Comparison of ENCODE assay signal across 16 cellular contexts in genomic region chr6:111823012-111823411, GRCh38. TPM values are rescaled to one million over a fixed set of nuclear protein-coding genes. Genes with fewer than 3 reads are reported as not detected.
DNase-seq lines count a peak whose midpoint lies in the region; ATAC-seq and TF ChIP-seq lines count a peak whose summit lies in the region.
"Had no signal": no experiment of that assay in that cellular context is flagged by ENCODE, and none has a peak within 500 bp of the region (broad histone marks: within the 10 kb centered on the region; RNA-seq: fewer than 3 reads in every experiment).

No MANE protein-coding gene starts in this region.

- H3K36me3 Mint-ChIP-seq in activated CD4-positive, alpha-beta T cell treated with anti-CD3 and anti-CD28 coated beads for 36 hours (ENCODE audit: low read depth): peaks cover 56% of the 10 kb centered on the region
- H3K36me3 Mint-ChIP-seq in T-helper 17 cell (ENCODE audit: low read depth): peaks cover 3% of the 10 kb centered on the region
- peaks cover 45% of the 10 kb centered on the region for H3K36me3 Mint-ChIP-seq in stimulated activated effector memory CD8-positive, alpha-beta T cell treated with anti-CD3 and anti-CD28 coated beads, Interleukin-12 subunit alpha, Interleukin-12 subunit beta, amount 100 ng/mL, for 72 hours

- DNase-seq in activated CD4-positive, alpha-beta T cell treated with anti-CD3 and anti-CD28 coated beads for 36 hours: no peak
- DNase-seq in activated CD4-positive, alpha-beta T cell treated with anti-CD3 and anti-CD28 coated beads, Interleukin-2, amount 50 U/mL, for 48 hours: no peak
- DNase-seq in T-helper 17 cell: no peak
- peak in 1 of 2 donors; percentile 45 for DNase-seq in stimulated activated effector memory CD8-positive, alpha-beta T cell treated with anti-CD3 and anti-CD28 coated beads, Interleukin-12 subunit alpha, Interleukin-12 subunit beta, amount 100 ng/mL, for 72 hours (ENCODE audit: low spot score in 2 of 2)
- DNase-seq in psoas muscle: no peak
- DNase-seq: adrenal gland; DMS79; Karpas-422; NCI-H2171; Peyer's patch; stimulated activated CD4-positive, alpha-beta T cell treated with anti-CD3 and anti-CD28 coated beads, Interleukin-15, amount 100 ng/mL, for 24 hours had no signal

- peaks cover 0 to 42% (median 14%) of the 10 kb centered on the region in 3 donors for H3K4me1 ChIP-seq in gastroesophageal sphincter
- no peaks in the 10 kb centered on the region for H3K4me1 ChIP-seq in psoas muscle
- H3K4me1 ChIP-seq: A549 had no signal

- peaks cover 89% of the 10 kb centered on the region for H3K4me1 Mint-ChIP-seq in activated CD4-positive, alpha-beta T cell treated with anti-CD3 and anti-CD28 coated beads for 36 hours
- H3K4me1 Mint-ChIP-seq in T-helper 17 cell: peaks cover 63% of the 10 kb centered on the region
- peaks cover 80% of the 10 kb centered on the region for H3K4me1 Mint-ChIP-seq in stimulated activated effector memory CD8-positive, alpha-beta T cell treated with anti-CD3 and anti-CD28 coated beads, Interleukin-12 subunit alpha, Interleukin-12 subunit beta, amount 100 ng/mL, for 72 hours

- TF ChIP-seq POLR2A in gastroesophageal sphincter (IDR thresholded peaks at IDR 0.05): no peak

- H3K36me3 ChIP-seq in gastroesophageal sphincter: no peaks in the 10 kb centered on the region
- no peaks in the 10 kb centered on the region for H3K36me3 ChIP-seq in psoas muscle (ENCODE audit: insufficient read depth in 1 of 2, low read depth in 1 of 2)
- H3K36me3 ChIP-seq: adrenal gland, Peyer's patch had no signal

- CTCF ChIA-PET in activated CD4-positive, alpha-beta T cell treated with anti-CD3 and anti-CD28 coated beads for 36 hours (lab: Charles Lee): interaction anchor here (0.7 to 5.2 kb wide), 15 partner anchors 8 to 213 kb away, joined by 3 to 44 read pairs (median 5); no protein-coding TSS in a partner anchor

- intact Hi-C loops in activated CD4-positive, alpha-beta T cell treated with anti-CD3 and anti-CD28 coated beads for 36 hours (cut with DNase I, micrococcal nuclease): loop anchor here in 1 of 2 experiments (1.0 kb wide), 1 partner anchor 10 kb away; no protein-coding TSS in a partner anchor
- intact Hi-C loops in psoas muscle (cut with DNase I): no loop called here

- no peak for TF ChIP-seq CTCF in gastroesophageal sphincter (IDR thresholded peaks at IDR 0.05)
- TF ChIP-seq CTCF in psoas muscle (IDR thresholded peaks at IDR 0.05): no peak

- H3K4me3 ChIP-seq in gastroesophageal sphincter (no peak overlapping the region), psoas muscle (no peak overlapping the region)
- H3K4me3 ChIP-seq: A549, adrenal gland, Peyer's patch had no signal

- TF ChIP-seq EP300 in gastroesophageal sphincter (IDR thresholded peaks at IDR 0.05): no peak

- H3K27ac Mint-ChIP-seq in activated CD4-positive, alpha-beta T cell treated with anti-CD3 and anti-CD28 coated beads for 36 hours: peak overlapping the region; percentile 97
- peak overlapping the region; percentile 97 for H3K27ac Mint-ChIP-seq in T-helper 17 cell
- H3K27ac Mint-ChIP-seq in stimulated activated effector memory CD8-positive, alpha-beta T cell treated with anti-CD3 and anti-CD28 coated beads, Interleukin-12 subunit alpha, Interleukin-12 subunit beta, amount 100 ng/mL, for 72 hours: peak overlapping the region; percentile 72

- no peak for ATAC-seq in activated CD4-positive, alpha-beta T cell treated with anti-CD3 and anti-CD28 coated beads for 36 hours
- no peak for ATAC-seq in T-helper 17 cell
- ATAC-seq in gastroesophageal sphincter: no peak
- no peak for ATAC-seq in stimulated activated effector memory CD8-positive, alpha-beta T cell treated with anti-CD3 and anti-CD28 coated beads, Interleukin-12 subunit alpha, Interleukin-12 subunit beta, amount 100 ng/mL, for 72 hours
- no peak for ATAC-seq in HG03432 (IDR thresholded peaks at IDR 0.05; ENCODE audit: unreplicated experiment)
- ATAC-seq in HG03378 (IDR thresholded peaks at IDR 0.05; ENCODE audit: unreplicated experiment): no peak
- ATAC-seq in psoas muscle: no peak
- ATAC-seq: A549 had no signal

- H3K27me3 ChIP-seq in gastroesophageal sphincter (no peaks in the 10 kb centered on the region), psoas muscle (ENCODE audit: insufficient read depth in 3 of 3, low read length in 2 of 3) (no peaks in the 10 kb centered on the region)
- H3K27me3 ChIP-seq: adrenal gland, Peyer's patch had no signal

- WGBS in gastroesophageal sphincter (ENCODE audit: low coverage in 1 of 2), 2 donors: 88 to 90% methylated on average over 4 to 6 of the region's 6 CpGs
- 84 to 89% (median 89%) methylated on average over 6 of the region's 6 CpGs for WGBS in psoas muscle, 3 donors

- H3K27me3 Mint-ChIP-seq in activated CD4-positive, alpha-beta T cell treated with anti-CD3 and anti-CD28 coated beads for 36 hours: no peaks in the 10 kb centered on the region
- no peaks in the 10 kb centered on the region for H3K27me3 Mint-ChIP-seq in T-helper 17 cell

- peaks cover 3% of the 10 kb centered on the region for H3K9me3 Mint-ChIP-seq in activated CD4-positive, alpha-beta T cell treated with anti-CD3 and anti-CD28 coated beads for 36 hours (ENCODE audit: low read depth)
- no peaks in the 10 kb centered on the region for H3K9me3 Mint-ChIP-seq in stimulated activated effector memory CD8-positive, alpha-beta T cell treated with anti-CD3 and anti-CD28 coated beads, Interleukin-12 subunit alpha, Interleukin-12 subunit beta, amount 100 ng/mL, for 72 hours

- H3K9me3 ChIP-seq in T-helper 17 cell (ENCODE audit: control insufficient read depth, low read length, poor library complexity, severe bottlenecking) (no peaks in the 10 kb centered on the region), gastroesophageal sphincter (no peaks in the 10 kb centered on the region), psoas muscle (no peaks in the 10 kb centered on the region)
- H3K9me3 ChIP-seq: A549, adrenal gland, Peyer's patch had no signal

- peak overlapping the region; percentile 7 for H3K4me3 Mint-ChIP-seq in activated CD4-positive, alpha-beta T cell treated with anti-CD3 and anti-CD28 coated beads for 36 hours
- H3K4me3 Mint-ChIP-seq in T-helper 17 cell: peak overlapping the region; percentile 85
- peak overlapping the region; percentile 19 for H3K4me3 Mint-ChIP-seq in stimulated activated effector memory CD8-positive, alpha-beta T cell treated with anti-CD3 and anti-CD28 coated beads, Interleukin-12 subunit alpha, Interleukin-12 subunit beta, amount 100 ng/mL, for 72 hours

- peak overlapping the region in 3 of 4 donors; percentile 34 to 64 (median 56) for H3K27ac ChIP-seq in gastroesophageal sphincter
- no peak overlapping the region for H3K27ac ChIP-seq in psoas muscle
- H3K27ac ChIP-seq: A549, adrenal gland, VCaP had no signal

- POLR2A ChIA-PET in activated CD4-positive, alpha-beta T cell treated with anti-CD3 and anti-CD28 coated beads for 36 hours (lab: Charles Lee): interaction anchor here (1.2 to 2.6 kb wide), 8 partner anchors 10 to 63 kb away, joined by 3 to 34 read pairs (median 10); no protein-coding TSS in a partner anchor

RNA-seq across cellular contexts. Expression of gene FYN, which starts 50.2 kb away (rescaled TPM):
- total RNA-seq in activated CD4-positive, alpha-beta T cell treated with anti-CD3 and anti-CD28 coated beads for 36 hours: 100 to 1,000 TPM; 345 to 504 TPM
- total RNA-seq in T-helper 17 cell: 100 to 1,000 TPM; 455 to 472 TPM
- total RNA-seq in gastroesophageal sphincter: 100 to 1,000 TPM in 1 of 4 donors, 10 to 100 TPM in 3; 58.6 to 101 (median 69.9) TPM
- total RNA-seq in psoas muscle: 10 to 100 TPM in 3 of 4 donors, 1 to 10 TPM in 1; 9.5 to 27.8 (median 15.0) TPM
- 10 to 100 TPM in 1 of 3 donors, 1 to 10 TPM in 2; 7.1 to 12.3 (median 8.9) TPM for polyA plus RNA-seq in psoas muscle

Comparison
In these comparisons a context has a peak if more than half of its experiments do, and no peak if none do; other contexts are left out.
1. H3K4me3 Mint-ChIP-seq: peak in every context shown above with its lines; median percentile 85 in T-helper 17 cell; 19 in stimulated activated effector memory CD8-positive, alpha-beta T cell treated with anti-CD3 and anti-CD28 coated beads, Interleukin-12 subunit alpha, Interleukin-12 subunit beta, amount 100 ng/mL, for 72 hours; 7 in activated CD4-positive, alpha-beta T cell treated with anti-CD3 and anti-CD28 coated beads for 36 hours.